Comparison of ENCODE assay signal across 10 cellular contexts in genomic region chr22:17672417-17672991, GRCh38. TPM values are rescaled to one million over a fixed set of nuclear protein-coding genes. Genes with fewer than 3 reads are reported as not detected.
DNase-seq lines count a peak whose midpoint lies in the region; ATAC-seq, FAIRE-seq and TF ChIP-seq lines count a peak whose summit lies in the region.
"Had no signal": no experiment of that assay in that cellular context is flagged by ENCODE, and none has a peak within 500 bp of the region (broad histone marks: within the 10 kb centered on the region; RNA-seq: fewer than 3 reads in every experiment).

No MANE protein-coding gene starts in this region.

- H3K36me3 ChIP-seq in kidney (ENCODE audit: control insufficient read depth in 1 of 2, insufficient read depth in 2 of 2, low read length in 2 of 2) = no peaks in the 10 kb centered on the region

- peak overlapping the region; percentile 92 for H3K27ac Mint-ChIP-seq in activated naive CD8-positive, alpha-beta T cell
- H3K27ac Mint-ChIP-seq in stimulated activated naive CD8-positive, alpha-beta T cell treated with anti-CD3 and anti-CD28 coated beads, Interleukin-15, amount 100 ng/mL, for 72 hours = peak overlapping the region; percentile 41 to 97

- peak; percentile 12 for DNase-seq in activated naive CD4-positive, alpha-beta T cell treated with Interleukin-2 at 50 U/mL for 16 hours
- DNase-seq in activated naive CD4-positive, alpha-beta T cell treated with anti-CD3 and anti-CD28 coated beads, Interleukin-2, amount 50 U/mL, for 16 hours = no peak
- DNase-seq in kidney (no peak), NK-92 (lab: John Stamatoyannopoulos, UW; ENCODE audit: unreplicated experiment) (no peak)
- peak in 1 of 2 donors; percentile 18 for DNase-seq in stimulated activated naive CD8-positive, alpha-beta T cell treated with anti-CD3 and anti-CD28 coated beads, Interleukin-15, amount 100 ng/mL, for 72 hours
- DNase-seq: activated CD4-positive, CD25-positive, alpha-beta regulatory T cell treated with anti-CD3 and anti-CD28 coated beads, Interleukin-2, amount 50 U/mL, for 72 hours had no signal

- H3K4me1 Mint-ChIP-seq in activated naive CD8-positive, alpha-beta T cell (ENCODE audit: low read depth) = peaks cover 49% of the 10 kb centered on the region
- H3K4me1 Mint-ChIP-seq in stimulated activated naive CD8-positive, alpha-beta T cell treated with anti-CD3 and anti-CD28 coated beads, Interleukin-15, amount 100 ng/mL, for 72 hours = peaks cover 26% of the 10 kb centered on the region

- H3K9me3 ChIP-seq in kidney (ENCODE audit: control insufficient read depth in 1 of 2, low read length in 2 of 2) = no peaks in the 10 kb centered on the region

- no peaks in the 10 kb centered on the region for H3K27me3 Mint-ChIP-seq in activated naive CD8-positive, alpha-beta T cell
- H3K27me3 Mint-ChIP-seq in stimulated activated naive CD8-positive, alpha-beta T cell treated with anti-CD3 and anti-CD28 coated beads, Interleukin-15, amount 100 ng/mL, for 72 hours = no peaks in the 10 kb centered on the region

- peak overlapping the region; percentile 1 to 35 for H3K27ac ChIP-seq in kidney (ENCODE audit: low read depth in 2 of 2, low read length in 2 of 2)

- H3K4me3 Mint-ChIP-seq in activated naive CD8-positive, alpha-beta T cell = peak overlapping the region; percentile 1
- H3K4me3 Mint-ChIP-seq in stimulated activated naive CD8-positive, alpha-beta T cell treated with anti-CD3 and anti-CD28 coated beads, Interleukin-15, amount 100 ng/mL, for 72 hours = peak overlapping the region; percentile 0 to 3

- TF ChIP-seq CTCF in kidney (IDR thresholded peaks at IDR 0.05; ENCODE audit: borderline replicate concordance, extremely low read depth, insufficient read depth) = no peak

- no peak overlapping the region for H3K4me3 ChIP-seq in kidney (ENCODE audit: low read length in 2 of 2)

- H3K9me3 Mint-ChIP-seq in activated naive CD8-positive, alpha-beta T cell (ENCODE audit: low read depth) = no peaks in the 10 kb centered on the region
- no peaks in the 10 kb centered on the region for H3K9me3 Mint-ChIP-seq in stimulated activated naive CD8-positive, alpha-beta T cell treated with anti-CD3 and anti-CD28 coated beads, Interleukin-15, amount 100 ng/mL, for 72 hours

- intact Hi-C loops in kidney (cut with DNase I) = no loop called here

- H3K36me3 Mint-ChIP-seq in activated naive CD8-positive, alpha-beta T cell = peaks cover 8% of the 10 kb centered on the region

- ATAC-seq in stimulated activated naive CD8-positive, alpha-beta T cell treated with anti-CD3 and anti-CD28 coated beads, Interleukin-15, amount 100 ng/mL, for 72 hours = peak; percentile 81
- ATAC-seq in HG03097 (IDR thresholded peaks at IDR 0.05; ENCODE audit: low FRiP score, unreplicated experiment) (no peak), HG02938 (IDR thresholded peaks at IDR 0.05; ENCODE audit: unreplicated experiment) (no peak)

- no peak overlapping the region for H3K9ac ChIP-seq in kidney (ENCODE audit: low read length in 2 of 2)

- no peak for FAIRE-seq in kidney (lab: Jason Lieb, UNC)
- FAIRE-seq: bronchial epithelial cell had no signal

- peaks cover 3 to 13% of the 10 kb centered on the region in 2 donors for H3K4me1 ChIP-seq in kidney (ENCODE audit: control insufficient read depth in 1 of 2, insufficient read depth in 1 of 2, low read depth in 1 of 2, low read length in 2 of 2)

RNA-seq across cellular contexts. Expression of gene BCL2L13, which starts 33.9 kb away (rescaled TPM):
- total RNA-seq in kidney = 50.5 TPM
- 43.8 TPM for polyA plus RNA-seq in kidney (ENCODE audit: insufficient read depth, low read depth, low replicate concordance)

RNA-seq across cellular contexts. Expression of gene ATP6V1E1, which starts 44.0 kb away (rescaled TPM):
- total RNA-seq in kidney = 138 TPM
- polyA plus RNA-seq in kidney (ENCODE audit: insufficient read depth, low read depth, low replicate concordance) = 443 TPM
